Comparison of ENCODE assay signal across 9 cellular contexts in the genomic region with DNA sequence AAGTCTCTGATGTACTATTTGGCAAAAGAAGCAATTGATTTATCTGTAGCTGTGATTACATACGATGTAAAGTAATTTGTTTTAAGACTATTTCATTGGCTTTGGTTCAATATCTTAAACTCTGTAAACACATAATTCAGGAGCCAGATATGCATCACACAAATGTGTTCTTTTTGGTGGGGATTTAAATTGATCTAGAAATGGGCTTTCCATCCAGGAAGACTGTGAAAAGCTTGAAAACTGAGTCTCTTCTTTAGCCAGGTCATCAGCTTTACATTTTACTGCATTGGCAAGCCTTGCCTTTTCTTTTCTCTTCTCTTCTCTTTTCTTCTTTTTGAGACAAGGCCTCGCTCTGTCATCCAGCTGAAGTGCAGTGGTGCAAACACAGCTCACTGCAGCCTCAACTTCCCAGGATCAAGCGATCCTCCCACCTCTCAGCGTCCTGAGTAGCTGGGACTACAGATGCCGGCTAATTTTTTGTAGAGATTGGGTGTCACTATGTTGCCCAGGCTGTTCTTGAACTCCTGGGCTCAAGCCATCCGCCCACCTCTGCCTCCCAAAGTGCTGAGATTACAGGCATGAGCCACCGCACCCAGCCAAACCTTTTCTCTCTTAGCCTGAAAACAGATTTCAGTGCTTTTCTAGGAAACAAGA. TPM values are rescaled to one million over a fixed set of nuclear protein-coding genes. Genes with fewer than 3 reads are reported as not detected.
DNase-seq lines count a peak whose midpoint lies in the region; ATAC-seq and TF ChIP-seq lines count a peak whose summit lies in the region.
"Had no signal": no experiment of that assay in that cellular context is flagged by ENCODE, and none has a peak within 500 bp of the region (broad histone marks: within the 10 kb centered on the region; RNA-seq: fewer than 3 reads in every experiment).

No MANE protein-coding gene starts in this region.

- peaks cover 9% of the 10 kb centered on the region for H3K23me2 ChIP-seq in H9 (ENCODE audit: insufficient read length, low read depth, low read length, poor library complexity, severe bottlenecking)

- POLR2A ChIA-PET in HEK293T (lab: Yijun Ruan, JAX), result interaction anchor here (0.6 kb wide), 1 partner anchor 85 kb away, joined by 3 read pairs; no protein-coding TSS in a partner anchor

- H2AK5ac ChIP-seq in H9 (ENCODE audit: insufficient read length, low read length), result no peak overlapping the region

- no peak overlapping the region for H4K5ac ChIP-seq in H9 (ENCODE audit: insufficient read length, low read depth, low read length)

- DNase-seq in H9 (no peak), epithelial cell of prostate (ENCODE audit: low read depth, low spot score) (no peak), HEK293T (ENCODE audit: extremely low spot score) (no peak), CD1c-positive myeloid dendritic cell (ENCODE audit: extremely low spot score) (no peak)
- no peak for DNase-seq in T-helper 2 cell treated with Interferon-gamma antibody and Interleukin-4, amounts not matched to agents 5 μg/mL and 100 μg/mL, for 36 hours (ENCODE audit: low spot score)

- no peaks in the 10 kb centered on the region for H3K9me3 ChIP-seq in H9 (ENCODE audit: control insufficient read depth, low read depth, low read length)
- H3K9me3 ChIP-seq in skeletal muscle tissue (ENCODE audit: control insufficient read depth in 3 of 3, low read length in 3 of 3), result no peaks in the 10 kb centered on the region

- no peak overlapping the region for H3K27ac ChIP-seq in H9 (ENCODE audit: insufficient read length, low read depth, low read length)
- H3K27ac ChIP-seq in epithelial cell of prostate, result peak overlapping the region; percentile 85
- no peak overlapping the region for H3K27ac ChIP-seq in skeletal muscle tissue (ENCODE audit: low read depth, low read length)

- H2BK120ac ChIP-seq in H9 (ENCODE audit: low read depth, low read length, poor library complexity, severe bottlenecking), result no peak overlapping the region

- H3K79me1 ChIP-seq in H9 (ENCODE audit: insufficient read depth, low read depth, low read length, poor library complexity, severe bottlenecking), result no peaks in the 10 kb centered on the region

- no peak overlapping the region for H3K4ac ChIP-seq in H9 (ENCODE audit: low read depth, low read length)

- H3K36me3 ChIP-seq in skeletal muscle tissue (ENCODE audit: control insufficient read depth in 3 of 3, insufficient read depth in 3 of 3, low read length in 3 of 3), result no peaks in the 10 kb centered on the region

- H3K23ac ChIP-seq in H9 (ENCODE audit: insufficient read length, low read depth, low read length), result no peak overlapping the region

- no peaks in the 10 kb centered on the region for H3K9me3 Mint-ChIP-seq in H9
- H3K9me3 Mint-ChIP-seq in T-helper 2 cell treated with Interferon-gamma antibody and Interleukin-4, amounts not matched to agents 5 μg/mL and 100 μg/mL, for 36 hours, result no peaks in the 10 kb centered on the region

- no peaks in the 10 kb centered on the region for H3K27me3 ChIP-seq in H9 (ENCODE audit: insufficient read depth, low read length)
- peaks cover 0 to 13% (median 4%) of the 10 kb centered on the region in 3 donors for H3K27me3 ChIP-seq in skeletal muscle tissue (ENCODE audit: control insufficient read depth in 3 of 3, insufficient read depth in 3 of 3, low read length in 3 of 3)

- H3K4me3 Mint-ChIP-seq in H9, result peak overlapping the region; percentile 82 to 95
- H3K4me3 Mint-ChIP-seq in T-helper 2 cell treated with Interferon-gamma antibody and Interleukin-4, amounts not matched to agents 5 μg/mL and 100 μg/mL, for 36 hours, result peak overlapping the region; percentile 89

- H2BK5ac ChIP-seq in H9 (ENCODE audit: insufficient read length, low read length), result no peak overlapping the region

- H2AFZ ChIP-seq in H9 (ENCODE audit: low read length), result no peak overlapping the region

- H3K4me1 ChIP-seq in H9 (ENCODE audit: insufficient read depth, low read length), result peaks cover 6% of the 10 kb centered on the region; the same call in 1 of the 2 replicates
- peaks cover 3 to 25% (median 3%) of the 10 kb centered on the region in 3 donors for H3K4me1 ChIP-seq in skeletal muscle tissue (ENCODE audit: control insufficient read depth in 3 of 3, insufficient read depth in 3 of 3, low read length in 3 of 3)

- no peak overlapping the region for H4K91ac ChIP-seq in H9 (ENCODE audit: insufficient read length, low read depth, low read length)

- peak overlapping the region in 1 of 3 experiments; percentile 20; a peak in 1 of 7 replicates for H3K27ac Mint-ChIP-seq in H9
- peak overlapping the region; percentile 89 for H3K27ac Mint-ChIP-seq in T-helper 2 cell treated with Interferon-gamma antibody and Interleukin-4, amounts not matched to agents 5 μg/mL and 100 μg/mL, for 36 hours

- H3K14ac ChIP-seq in H9 (ENCODE audit: insufficient read depth, low read length), result no peak overlapping the region

- no peak for TF ChIP-seq CTCF in H9 (conservative IDR thresholded peaks at IDR 0.05)

- WGBS in H9 (ENCODE audit: extremely low coverage, insufficient read length, low lambda C conversion rate), result no CpG with 5 or more reads among the region's 7 CpGs

- no peak overlapping the region for H2BK15ac ChIP-seq in H9 (ENCODE audit: low read depth, low read length)

- peaks cover 55 to 61% of the 10 kb centered on the region in 2 experiments for H3K4me1 Mint-ChIP-seq in H9
- H3K4me1 Mint-ChIP-seq in T-helper 2 cell treated with Interferon-gamma antibody and Interleukin-4, amounts not matched to agents 5 μg/mL and 100 μg/mL, for 36 hours (ENCODE audit: low read depth), result peaks cover 62% of the 10 kb centered on the region

- H3K9ac ChIP-seq in H9 (ENCODE audit: extremely low read depth, insufficient read length, low read length) (no peak overlapping the region), skeletal muscle tissue (ENCODE audit: low read depth in 1 of 3, low read length in 3 of 3) (peak overlapping the region in 1 of 3 donors; percentile 6)

- CTCF ChIA-PET in HEK293T (lab: Yijun Ruan, JAX), result interaction anchor here (0.5 to 1.5 kb wide), 3 partner anchors 12 to 103 kb away, joined by 3 to 5 read pairs (median 4); no protein-coding TSS in a partner anchor

- no peak overlapping the region for H4K8ac ChIP-seq in H9 (replicated peaks; ENCODE audit: insufficient read length, low read depth, low read length)

- no peak overlapping the region for H2BK20ac ChIP-seq in H9 (ENCODE audit: low read depth, low read length, poor library complexity, severe bottlenecking)

- H3K79me2 ChIP-seq in H9 (ENCODE audit: insufficient read depth, low read length), result no peaks in the 10 kb centered on the region

- no peak overlapping the region for H3T11ph ChIP-seq in H9 (ENCODE audit: low read length)

- H3K4me3 ChIP-seq in skeletal muscle tissue (ENCODE audit: low read length in 3 of 3), result peak overlapping the region in 2 of 3 donors; percentile 63 to 66

- H3K36me3 Mint-ChIP-seq in H9 (ENCODE audit: insufficient read depth in 1 of 3, low read depth in 3 of 3), result no peaks in the 10 kb centered on the region; a peak in 1 of 7 replicates
- peaks cover 26% of the 10 kb centered on the region for H3K36me3 Mint-ChIP-seq in T-helper 2 cell treated with Interferon-gamma antibody and Interleukin-4, amounts not matched to agents 5 μg/mL and 100 μg/mL, for 36 hours (ENCODE audit: low read depth)

- no peak overlapping the region for H2BK12ac ChIP-seq in H9 (ENCODE audit: insufficient read length, low read depth, low read length)

- no peaks in the 10 kb centered on the region for H4K20me1 ChIP-seq in H9 (ENCODE audit: control insufficient read depth, insufficient read depth, insufficient read length)

- no peak for ATAC-seq in HG03196 (IDR thresholded peaks at IDR 0.05; ENCODE audit: unreplicated experiment)
- no peak for ATAC-seq in HG02970 (IDR thresholded peaks at IDR 0.05; ENCODE audit: low FRiP score, unreplicated experiment)

- H3K56ac ChIP-seq in H9 (ENCODE audit: insufficient read length, low read depth, low read length), result no peak overlapping the region

- no peak overlapping the region for H3K18ac ChIP-seq in H9 (ENCODE audit: insufficient read length, low read depth, low read length)

- H3K27me3 Mint-ChIP-seq in H9 (ENCODE audit: low read depth), result peaks cover 4% of the 10 kb centered on the region
- H3K27me3 Mint-ChIP-seq in T-helper 2 cell treated with Interferon-gamma antibody and Interleukin-4, amounts not matched to agents 5 μg/mL and 100 μg/mL, for 36 hours (ENCODE audit: low read depth), result no peaks in the 10 kb centered on the region

- peak overlapping the region; percentile 71 for H3K4me2 ChIP-seq in H9 (ENCODE audit: insufficient read depth, insufficient read length, low read length)

TF ChIP-seq in HEK293T, 16 proteins besides CTCF, POLR2A, EP300 and RAD21:
- no peak for TF ChIP-seq HDGF (IDR thresholded peaks at IDR 0.05; ENCODE audit: borderline replicate concordance)
- no peak for TF ChIP-seq NFRKB (IDR thresholded peaks at IDR 0.05)
- no peak for TF ChIP-seq FOXA1 (IDR thresholded peaks at IDR 0.05)

RNA-seq across cellular contexts. Expression of a gene that starts 1.4 kb away (rescaled TPM):
- total RNA-seq in H9 (2021) (13.0 TPM in 2 replicates), skeletal muscle tissue (4.2 TPM)

RNA-seq across cellular contexts. Expression of a gene that starts 51.9 kb away (rescaled TPM):
- total RNA-seq in H9 (2021) (0.33 and 0.35 TPM in 2 replicates), skeletal muscle tissue (0.52 TPM)
- total RNA-seq: HT1080 had no signal
